8 cellular contexts compared by ENCODE assay signal in genomic region chr11:64859542-64860414, GRCh38. TPM values are rescaled to one million over a fixed set of nuclear protein-coding genes. Genes with fewer than 3 reads are reported as not detected.
A peak's percentile ranks its signal among the peaks of the same experiment; 100 is the strongest.
DNase-seq lines count a peak whose midpoint lies in the region; ATAC-seq, FAIRE-seq and TF ChIP-seq lines count a peak whose summit lies in the region.

No MANE protein-coding gene starts in this region.

- peak; percentile 95 for FAIRE-seq in GM12891 (lab: Jason Lieb, UNC)

- H3K4me3 ChIP-seq in skin epidermis: peak overlapping the region in 1 of 7 experiments; percentile 1

- intact Hi-C loops in activated T-helper 1 cell treated with anti-CD3 and anti-CD28 coated beads, Interleukin-12 subunit alpha, Interleukin-12 subunit beta, Interleukin-2, Interleukin-4 antibody, amounts not matched to agents 30 ng/mL and 10 ng/mL and 1 ng/mL, durations not matched to agents 14 hours and 24 hours and 36 hours (cut with micrococcal nuclease): loop anchor here (1.0 to 2.0 kb wide), 7 partner anchors 8 to 81 kb away; partner anchors contain the start of genes ATG2A, CDC42BPG, EHD1 and MEN1

- no peaks in the 10 kb centered on the region for H3K27me3 Mint-ChIP-seq in IgD-negative memory B cell
- no peaks in the 10 kb centered on the region for H3K27me3 Mint-ChIP-seq in activated T-helper 1 cell treated with anti-CD3 and anti-CD28 coated beads, Interleukin-12 subunit alpha, Interleukin-12 subunit beta, Interleukin-2, Interleukin-4 antibody, amounts not matched to agents 30 ng/mL and 10 ng/mL and 1 ng/mL, durations not matched to agents 14 hours and 24 hours and 36 hours (ENCODE audit: insufficient read depth)

- TF ChIP-seq POLR2A in GM12891 (IDR thresholded peaks at IDR 0.05; ENCODE audit: low read depth, low read length): peak; percentile 38; the same call in 1 of the 2 replicates

- ATAC-seq in GM21447 (IDR thresholded peaks at IDR 0.05; ENCODE audit: unreplicated experiment): peak; percentile 67

- H3K36me3 Mint-ChIP-seq in IgD-negative memory B cell: peaks cover 10% of the 10 kb centered on the region
- peaks cover 31% of the 10 kb centered on the region for H3K36me3 Mint-ChIP-seq in activated T-helper 1 cell treated with anti-CD3 and anti-CD28 coated beads, Interleukin-12 subunit alpha, Interleukin-12 subunit beta, Interleukin-2, Interleukin-4 antibody, amounts not matched to agents 30 ng/mL and 10 ng/mL and 1 ng/mL, durations not matched to agents 14 hours and 24 hours and 36 hours (ENCODE audit: low read depth)

- H3K4me1 Mint-ChIP-seq in IgD-negative memory B cell: peaks cover 45 to 63% (median 51%) of the 10 kb centered on the region in 3 donors
- peaks cover 75% of the 10 kb centered on the region for H3K4me1 Mint-ChIP-seq in activated T-helper 1 cell treated with anti-CD3 and anti-CD28 coated beads, Interleukin-12 subunit alpha, Interleukin-12 subunit beta, Interleukin-2, Interleukin-4 antibody, amounts not matched to agents 30 ng/mL and 10 ng/mL and 1 ng/mL, durations not matched to agents 14 hours and 24 hours and 36 hours (ENCODE audit: low read depth)

- H3K27ac Mint-ChIP-seq in IgD-negative memory B cell: peak overlapping the region; percentile 96 to 97 (median 96)
- H3K27ac Mint-ChIP-seq in activated T-helper 1 cell treated with anti-CD3 and anti-CD28 coated beads, Interleukin-12 subunit alpha, Interleukin-12 subunit beta, Interleukin-2, Interleukin-4 antibody, amounts not matched to agents 30 ng/mL and 10 ng/mL and 1 ng/mL, durations not matched to agents 14 hours and 24 hours and 36 hours: peak overlapping the region; percentile 93

- H3K27ac ChIP-seq in skin epidermis: peak overlapping the region in 18 of 21 experiments; percentile 18 to 93 (median 72)

- peak overlapping the region; percentile 78 to 94 (median 89) for H3K4me3 Mint-ChIP-seq in IgD-negative memory B cell
- H3K4me3 Mint-ChIP-seq in activated T-helper 1 cell treated with anti-CD3 and anti-CD28 coated beads, Interleukin-12 subunit alpha, Interleukin-12 subunit beta, Interleukin-2, Interleukin-4 antibody, amounts not matched to agents 30 ng/mL and 10 ng/mL and 1 ng/mL, durations not matched to agents 14 hours and 24 hours and 36 hours: peak overlapping the region; percentile 77

- DNase-seq in GM12891 (ENCODE audit: insufficient read length, low spot score) (peak; percentile 89), RKO (ENCODE audit: low spot score) (no peak), NCI-H146 (lab: John Stamatoyannopoulos, UW) (no peak), HPDE6-E6E7 (ENCODE audit: extremely low spot score) (no peak)
- peak; percentile 73 for DNase-seq in activated T-helper 1 cell treated with anti-CD3 and anti-CD28 coated beads, Interleukin-12 subunit alpha, Interleukin-12 subunit beta, Interleukin-2, Interleukin-4 antibody, amounts not matched to agents 30 ng/mL and 10 ng/mL and 1 ng/mL, durations not matched to agents 14 hours and 24 hours and 36 hours (ENCODE audit: low spot score)

- H3K9me3 Mint-ChIP-seq in IgD-negative memory B cell: no peaks in the 10 kb centered on the region
- no peaks in the 10 kb centered on the region for H3K9me3 Mint-ChIP-seq in activated T-helper 1 cell treated with anti-CD3 and anti-CD28 coated beads, Interleukin-12 subunit alpha, Interleukin-12 subunit beta, Interleukin-2, Interleukin-4 antibody, amounts not matched to agents 30 ng/mL and 10 ng/mL and 1 ng/mL, durations not matched to agents 14 hours and 24 hours and 36 hours

TF ChIP-seq in GM12891, 5 proteins besides CTCF, POLR2A, EP300 and RAD21:
- TF ChIP-seq POLR2AphosphoS5 (IDR thresholded peaks at IDR 0.05; ENCODE audit: low read depth, low read length): peak; percentile 14; the same call in 1 of the 2 replicates
- TF ChIP-seq TAF1 (IDR thresholded peaks at IDR 0.05; ENCODE audit: low read depth, low read length): peak; percentile 48; the same call in 1 of the 2 replicates
- TF ChIP-seq POU2F2 (IDR thresholded peaks at IDR 0.05; ENCODE audit: low read depth, low read length): peak; percentile 86
- no peak for TF ChIP-seq PAX5 (IDR thresholded peaks at IDR 0.05; ENCODE audit: insufficient read depth, low read length, severe bottlenecking)
- TF ChIP-seq SPI1 (IDR thresholded peaks at IDR 0.05; ENCODE audit: low read depth, low read length): peak; percentile 49

RNA-seq across cellular contexts. Expression of gene CDC42BPG, which starts 15.3 kb away (rescaled TPM):
- 0.36 TPM for polyA plus RNA-seq in GM12891 (2012; ENCODE audit: low read depth, missing spikeins)
- 0.15 TPM for polyA plus RNA-seq in IgD-negative memory B cell
- total RNA-seq in activated T-helper 1 cell treated with anti-CD3 and anti-CD28 coated beads, Interleukin-12 subunit alpha, Interleukin-12 subunit beta, Interleukin-2, Interleukin-4 antibody, amounts not matched to agents 30 ng/mL and 10 ng/mL and 1 ng/mL, durations not matched to agents 14 hours and 24 hours and 36 hours: 0.29 and 0.44 TPM in 2 replicates

RNA-seq across cellular contexts. Expression of gene EHD1, which starts 18.6 kb away (rescaled TPM):
- polyA plus RNA-seq in GM12891 (2012; ENCODE audit: low read depth, missing spikeins): 84.7 TPM
- polyA plus RNA-seq in IgD-negative memory B cell: 210 TPM
- 88.0 and 96.9 TPM in 2 replicates for total RNA-seq in activated T-helper 1 cell treated with anti-CD3 and anti-CD28 coated beads, Interleukin-12 subunit alpha, Interleukin-12 subunit beta, Interleukin-2, Interleukin-4 antibody, amounts not matched to agents 30 ng/mL and 10 ng/mL and 1 ng/mL, durations not matched to agents 14 hours and 24 hours and 36 hours

RNA-seq across cellular contexts. Expression of gene MEN1, which starts 49.4 kb away (rescaled TPM):
- polyA plus RNA-seq in GM12891 (2012; ENCODE audit: low read depth, missing spikeins): 16.2 TPM
- 36.4 TPM for polyA plus RNA-seq in IgD-negative memory B cell
- 39.6 and 43.8 TPM in 2 replicates for total RNA-seq in activated T-helper 1 cell treated with anti-CD3 and anti-CD28 coated beads, Interleukin-12 subunit alpha, Interleukin-12 subunit beta, Interleukin-2, Interleukin-4 antibody, amounts not matched to agents 30 ng/mL and 10 ng/mL and 1 ng/mL, durations not matched to agents 14 hours and 24 hours and 36 hours

RNA-seq across cellular contexts. Expression of gene MAP4K2, which starts 56.8 kb away (rescaled TPM):
- 30.2 TPM for polyA plus RNA-seq in GM12891 (2012; ENCODE audit: low read depth, missing spikeins)
- polyA plus RNA-seq in IgD-negative memory B cell: 68.1 TPM
- total RNA-seq in activated T-helper 1 cell treated with anti-CD3 and anti-CD28 coated beads, Interleukin-12 subunit alpha, Interleukin-12 subunit beta, Interleukin-2, Interleukin-4 antibody, amounts not matched to agents 30 ng/mL and 10 ng/mL and 1 ng/mL, durations not matched to agents 14 hours and 24 hours and 36 hours: 70.2 and 70.7 TPM in 2 replicates

RNA-seq across cellular contexts. Expression of gene ATG2A, which starts 57.2 kb away (rescaled TPM):
- 8.2 TPM for polyA plus RNA-seq in GM12891 (2012; ENCODE audit: low read depth, missing spikeins)
- 3.9 TPM for polyA plus RNA-seq in IgD-negative memory B cell
- total RNA-seq in activated T-helper 1 cell treated with anti-CD3 and anti-CD28 coated beads, Interleukin-12 subunit alpha, Interleukin-12 subunit beta, Interleukin-2, Interleukin-4 antibody, amounts not matched to agents 30 ng/mL and 10 ng/mL and 1 ng/mL, durations not matched to agents 14 hours and 24 hours and 36 hours: 24.6 and 24.9 TPM in 2 replicates

Comparison
In these comparisons a context has a peak if more than half of its experiments do, and no peak if none do; other contexts are left out.
1. DNase-seq: peak in GM12891 (single experiment) and activated T-helper 1 cell treated with anti-CD3 and anti-CD28 coated beads, Interleukin-12 subunit alpha, Interleukin-12 subunit beta, Interleukin-2, Interleukin-4 antibody, amounts not matched to agents 30 ng/mL and 10 ng/mL and 1 ng/mL, durations not matched to agents 14 hours and 24 hours and 36 hours (single experiment); none in RKO (single experiment), NCI-H146 (single experiment) and HPDE6-E6E7 (single experiment).